17 cellular contexts compared by ENCODE assay signal in the genomic region with DNA sequence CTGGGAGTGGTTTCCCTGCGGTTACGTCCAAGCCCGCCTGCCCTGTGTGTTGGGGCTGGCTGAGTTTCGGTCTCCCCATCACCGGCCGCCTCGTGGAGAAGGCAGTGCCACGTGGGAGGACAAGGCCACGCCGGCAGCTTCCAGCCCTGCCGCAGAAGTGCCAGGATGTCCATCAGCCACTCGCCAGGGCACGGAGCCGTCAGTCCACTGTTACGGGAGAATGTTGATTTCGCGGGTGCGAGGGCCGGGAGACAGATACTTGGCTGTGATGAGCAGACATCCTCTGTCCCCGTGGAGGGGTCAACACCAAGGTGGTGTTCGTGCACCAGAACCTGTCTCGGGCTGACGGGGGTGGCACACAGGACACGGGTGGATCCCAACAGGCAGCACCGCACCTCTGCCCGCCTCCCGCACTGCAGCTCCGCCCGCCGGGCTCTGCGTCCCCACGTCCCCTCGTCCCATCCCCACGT.
DNase-seq lines count a peak whose midpoint lies in the region; ATAC-seq, FAIRE-seq and TF ChIP-seq lines count a peak whose summit lies in the region.
"Had no signal": no experiment of that assay in that cellular context is flagged by ENCODE, and none has a peak within 500 bp of the region (broad histone marks: within the 10 kb centered on the region; RNA-seq: fewer than 3 reads in every experiment).

No MANE protein-coding gene starts in this region.

- peaks cover 5 to 7% of the 10 kb centered on the region in 2 donors for H3K36me3 ChIP-seq in kidney (ENCODE audit: control insufficient read depth in 1 of 2, insufficient read depth in 2 of 2, low read length in 2 of 2)

- H3K4me3 Mint-ChIP-seq in stimulated activated naive CD8-positive, alpha-beta T cell treated with anti-CD3 and anti-CD28 coated beads, Interleukin-15, amount 100 ng/mL, for 72 hours: no peak overlapping the region
- H3K4me3 Mint-ChIP-seq: CD4-positive, CD25-positive, alpha-beta regulatory T cell; CD8-positive, alpha-beta memory T cell; H9 had no signal

- H3K9ac ChIP-seq in kidney (ENCODE audit: low read length in 2 of 2): no peak overlapping the region

- H3K9me3 ChIP-seq in kidney (ENCODE audit: control insufficient read depth in 1 of 2, low read length in 2 of 2): no peaks in the 10 kb centered on the region
- H3K9me3 ChIP-seq: BE2C had no signal

- in situ Hi-C loops in GM13976 (cut with MboI; ENCODE audit: low sequenced_read_pairs, unreplicated experiment): no loop called here

- TF ChIP-seq CTCF in kidney (IDR thresholded peaks at IDR 0.05; ENCODE audit: borderline replicate concordance, extremely low read depth, insufficient read depth): no peak
- TF ChIP-seq CTCF in GM13976 (IDR thresholded peaks at IDR 0.05; ENCODE audit: borderline replicate concordance, control extremely low read depth, extremely low read depth, insufficient read depth, missing control alignments): no peak

- no peak overlapping the region for H3K4me3 ChIP-seq in kidney (ENCODE audit: low read length in 2 of 2)

- no peak for FAIRE-seq in kidney (lab: Jason Lieb, UNC)
- FAIRE-seq: GM12892, H1, HTR-8/SVneo had no signal

- intact Hi-C loops in kidney (cut with DNase I) (no loop called here), posterior vena cava (cut with DNase I) (no loop called here)

- peaks cover 9 to 11% of the 10 kb centered on the region in 2 donors for H3K4me1 ChIP-seq in kidney (ENCODE audit: control insufficient read depth in 1 of 2, insufficient read depth in 1 of 2, low read depth in 1 of 2, low read length in 2 of 2)

- H3K27ac ChIP-seq in kidney (ENCODE audit: low read depth in 2 of 2, low read length in 2 of 2): no peak overlapping the region

- no peaks in the 10 kb centered on the region for H3K4me1 Mint-ChIP-seq in stimulated activated naive CD8-positive, alpha-beta T cell treated with anti-CD3 and anti-CD28 coated beads, Interleukin-15, amount 100 ng/mL, for 72 hours
- H3K4me1 Mint-ChIP-seq: CD8-positive, alpha-beta memory T cell had no signal

- peak overlapping the region in 1 of 2 donors; percentile 12 for H3K27ac Mint-ChIP-seq in stimulated activated naive CD8-positive, alpha-beta T cell treated with anti-CD3 and anti-CD28 coated beads, Interleukin-15, amount 100 ng/mL, for 72 hours
- H3K27ac Mint-ChIP-seq: H9 had no signal

- peak; percentile 45 for ATAC-seq in stimulated activated naive CD8-positive, alpha-beta T cell treated with anti-CD3 and anti-CD28 coated beads, Interleukin-15, amount 100 ng/mL, for 72 hours
- no peak for ATAC-seq in stimulated activated naive CD8-positive, alpha-beta T cell treated with anti-CD3 and anti-CD28 coated beads, Interleukin-15, Interleukin-2, amounts not matched to agents 100 U/mL and 50 U/mL, for 24 hours

- DNase-seq in stimulated activated naive CD8-positive, alpha-beta T cell treated with anti-CD3 and anti-CD28 coated beads, Interleukin-15, amount 100 ng/mL, for 72 hours: no peak
- no peak for DNase-seq in stimulated activated naive CD8-positive, alpha-beta T cell treated with anti-CD3 and anti-CD28 coated beads, Interleukin-15, Interleukin-2, amounts not matched to agents 100 U/mL and 50 U/mL, for 24 hours
- DNase-seq in kidney (peak; percentile 76), posterior vena cava (ENCODE audit: low spot score) (peak; percentile 67), GM13976 (ENCODE audit: low spot score) (no peak), NCI-H1048 (lab: John Stamatoyannopoulos, UW) (no peak)
- DNase-seq: C1 segment of cervical spinal cord; CD4-positive, CD25-positive, alpha-beta regulatory T cell; CD8-positive, alpha-beta memory T cell; DMS153; DMS79; GDM1; H9 had no signal

- H3K9me3 Mint-ChIP-seq in stimulated activated naive CD8-positive, alpha-beta T cell treated with anti-CD3 and anti-CD28 coated beads, Interleukin-15, amount 100 ng/mL, for 72 hours: no peaks in the 10 kb centered on the region
- H3K9me3 Mint-ChIP-seq: CD4-positive, CD25-positive, alpha-beta regulatory T cell; CD8-positive, alpha-beta memory T cell; H9 had no signal

- H3K27me3 Mint-ChIP-seq in stimulated activated naive CD8-positive, alpha-beta T cell treated with anti-CD3 and anti-CD28 coated beads, Interleukin-15, amount 100 ng/mL, for 72 hours: no peaks in the 10 kb centered on the region
- H3K27me3 Mint-ChIP-seq: CD4-positive, CD25-positive, alpha-beta regulatory T cell; CD8-positive, alpha-beta memory T cell had no signal

Comparison
In these comparisons a context has a peak if more than half of its experiments do, and no peak if none do; other contexts are left out.
1. DNase-seq: peak in kidney (single experiment) and posterior vena cava (single experiment); none in stimulated activated naive CD8-positive, alpha-beta T cell treated with anti-CD3 and anti-CD28 coated beads, Interleukin-15, amount 100 ng/mL, for 72 hours (0 of 2), stimulated activated naive CD8-positive, alpha-beta T cell treated with anti-CD3 and anti-CD28 coated beads, Interleukin-15, Interleukin-2, amounts not matched to agents 100 U/mL and 50 U/mL, for 24 hours (single experiment), GM13976 (single experiment) and NCI-H1048 (single experiment).